13 cellular contexts compared by ENCODE assay signal in genomic region chr3:56119575-56120349, GRCh38.
A peak's percentile ranks its signal among the peaks of the same experiment; 100 is the strongest.
DNase-seq lines count a peak whose midpoint lies in the region; ATAC-seq and TF ChIP-seq lines count a peak whose summit lies in the region.
"Had no signal": no experiment of that assay in that cellular context is flagged by ENCODE, and none has a peak within 500 bp of the region (broad histone marks: within the 10 kb centered on the region; RNA-seq: fewer than 3 reads in every experiment).

No MANE protein-coding gene starts in this region.

- peak; percentile 62 to 73 for ATAC-seq in right cardiac atrium
- ATAC-seq in GM19035 (IDR thresholded peaks at IDR 0.05; ENCODE audit: unreplicated experiment) = no peak
- ATAC-seq: activated T-helper 17 cell treated with anti-CD3 and anti-CD28 coated beads, Interleukin-2, amount 50 U/mL, for 72 hours had no signal

- peaks cover 6% of the 10 kb centered on the region for H3K9me3 Mint-ChIP-seq in activated CD4-positive, alpha-beta memory T cell treated with anti-CD3 and anti-CD28 coated beads for 36 hours

- no peaks in the 10 kb centered on the region for H3K27me3 ChIP-seq in right cardiac atrium (ENCODE audit: control insufficient read depth, insufficient read depth)
- H3K27me3 ChIP-seq: transverse colon had no signal

- POLR2A ChIA-PET in activated CD4-positive, alpha-beta memory T cell treated with anti-CD3 and anti-CD28 coated beads for 36 hours (lab: Charles Lee) = no interaction called here

- DNase-seq in A172 (ENCODE audit: low spot score) (peak; percentile 24), LHCN-M2 (ENCODE audit: low read depth) (peak; percentile 84), astrocyte of the spinal cord (ENCODE audit: low read depth, low spot score) (peak; percentile 40), right cardiac atrium (peak; percentile 42 to 73 (median 44)), Kasumi-1 (lab: John Stamatoyannopoulos, UW) (no peak), ecto neural progenitor cell (ENCODE audit: low spot score) (no peak)
- no peak for DNase-seq in activated CD4-positive, alpha-beta memory T cell treated with anti-CD3 and anti-CD28 coated beads for 36 hours
- DNase-seq: activated CD4-positive, alpha-beta T cell treated with anti-CD3 and anti-CD28 coated beads for 4 hours; NCI-H345; transverse colon had no signal

- WGBS in right cardiac atrium = 73% methylated on average over 5 of the region's 5 CpGs

- no peaks in the 10 kb centered on the region for H3K4me1 ChIP-seq in right cardiac atrium (ENCODE audit: control insufficient read depth, insufficient read depth, low read length)
- H3K4me1 ChIP-seq: transverse colon had no signal

- no peak overlapping the region for H3K27ac Mint-ChIP-seq in activated CD4-positive, alpha-beta memory T cell treated with anti-CD3 and anti-CD28 coated beads for 36 hours
- H3K27ac Mint-ChIP-seq: activated T-helper 17 cell treated with anti-CD3 and anti-CD28 coated beads, Interleukin-2, amount 50 U/mL, for 72 hours; memory B cell had no signal

- no peak for TF ChIP-seq CTCF in astrocyte of the spinal cord (IDR thresholded peaks at IDR 0.05; ENCODE audit: low read depth, low read length)

- H3K4me3 ChIP-seq in astrocyte of the spinal cord (ENCODE audit: low read depth, low read length) (no peak overlapping the region), right cardiac atrium (ENCODE audit: low read length) (no peak overlapping the region)
- H3K4me3 ChIP-seq: transverse colon had no signal

- in situ Hi-C loops in astrocyte of the spinal cord (cut with HindIII; ENCODE audit: low sequenced_read_pairs) = no loop called here

- CTCF ChIA-PET in activated CD4-positive, alpha-beta memory T cell treated with anti-CD3 and anti-CD28 coated beads for 36 hours (lab: Charles Lee) = no interaction called here

- no peak overlapping the region for H3K4me3 Mint-ChIP-seq in activated CD4-positive, alpha-beta memory T cell treated with anti-CD3 and anti-CD28 coated beads for 36 hours
- H3K4me3 Mint-ChIP-seq: activated T-helper 17 cell treated with anti-CD3 and anti-CD28 coated beads, Interleukin-2, amount 50 U/mL, for 72 hours; memory B cell had no signal

- no peaks in the 10 kb centered on the region for H3K36me3 Mint-ChIP-seq in activated CD4-positive, alpha-beta memory T cell treated with anti-CD3 and anti-CD28 coated beads for 36 hours
- H3K36me3 Mint-ChIP-seq: memory B cell had no signal

- H3K9me3 ChIP-seq in right cardiac atrium (ENCODE audit: control insufficient read depth, low read length) = no peaks in the 10 kb centered on the region

- H3K27ac ChIP-seq in right cardiac atrium (ENCODE audit: low read length) = no peak overlapping the region
- H3K27ac ChIP-seq: transverse colon had no signal

- H3K4me1 Mint-ChIP-seq in activated CD4-positive, alpha-beta memory T cell treated with anti-CD3 and anti-CD28 coated beads for 36 hours (ENCODE audit: low read depth) = no peaks in the 10 kb centered on the region
- H3K4me1 Mint-ChIP-seq: activated T-helper 17 cell treated with anti-CD3 and anti-CD28 coated beads, Interleukin-2, amount 50 U/mL, for 72 hours; memory B cell had no signal

- intact Hi-C loops in right cardiac atrium (cut with DNase I) = no loop called here
- intact Hi-C loops in activated CD4-positive, alpha-beta memory T cell treated with anti-CD3 and anti-CD28 coated beads for 36 hours (cut with micrococcal nuclease) = no loop called here

- H3K27me3 Mint-ChIP-seq in activated CD4-positive, alpha-beta memory T cell treated with anti-CD3 and anti-CD28 coated beads for 36 hours = no peaks in the 10 kb centered on the region
- H3K27me3 Mint-ChIP-seq: activated T-helper 17 cell treated with anti-CD3 and anti-CD28 coated beads, Interleukin-2, amount 50 U/mL, for 72 hours; memory B cell had no signal

Comparison
In these comparisons a context has a peak if more than half of its experiments do, and no peak if none do; other contexts are left out.
1. DNase-seq: peak in A172 (single experiment), LHCN-M2 (single experiment), astrocyte of the spinal cord (single experiment) and right cardiac atrium (3 of 3); none in activated CD4-positive, alpha-beta memory T cell treated with anti-CD3 and anti-CD28 coated beads for 36 hours (single experiment), Kasumi-1 (0 of 2) and ecto neural progenitor cell (single experiment).